7 cellular contexts compared by ENCODE assay signal in genomic region chr4:165275357-165275756, GRCh38.
ATAC-seq and TF ChIP-seq lines count a peak whose summit lies in the region.
"Not testable (repeated sequence)": the region's sequence is repeated elsewhere in the genome, so short reads cannot be mapped to it uniquely, and the experiment has no call there.

No MANE protein-coding gene starts in this region.

- not testable (repeated sequence) for H3K4me3 ChIP-seq in neutrophil (ENCODE audit: low read depth in 1 of 2, low read length in 1 of 2)

- H3K36me3 ChIP-seq in neutrophil, result peaks cover 35% of the 10 kb centered on the region

- peak overlapping the region; percentile 2 for H3K27ac ChIP-seq in neutrophil

- not testable (repeated sequence) for TF ChIP-seq CTCF in neutrophil (IDR thresholded peaks at IDR 0.05)

- H3K27me3 ChIP-seq in neutrophil, result not testable (repeated sequence)

- H3K9me3 ChIP-seq in neutrophil, result not testable (repeated sequence)

- H3K4me1 ChIP-seq in neutrophil (ENCODE audit: control insufficient read depth in 1 of 2, insufficient read depth in 1 of 2, low read depth in 1 of 2, low read length in 1 of 2), result not testable (repeated sequence)

- peak; percentile 81 for ATAC-seq in GM18867 (IDR thresholded peaks at IDR 0.05; ENCODE audit: unreplicated experiment)
- peak; percentile 65 for ATAC-seq in GM19452 (IDR thresholded peaks at IDR 0.05; ENCODE audit: unreplicated experiment)
- ATAC-seq in GM21619 (IDR thresholded peaks at IDR 0.05; ENCODE audit: unreplicated experiment), result peak; percentile 64
- peak; percentile 83 for ATAC-seq in HG02870 (IDR thresholded peaks at IDR 0.05; ENCODE audit: unreplicated experiment)
- peak; percentile 72 for ATAC-seq in HG03095 (IDR thresholded peaks at IDR 0.05; ENCODE audit: unreplicated experiment)
- ATAC-seq in HG03469 (IDR thresholded peaks at IDR 0.05; ENCODE audit: unreplicated experiment), result peak; percentile 65
